In genomic region chr15:44550256-44550655, GRCh38 we compare ENCODE assay signal across 8 cellular contexts. TPM values are rescaled to one million over a fixed set of nuclear protein-coding genes. Genes with fewer than 3 reads are reported as not detected.
DNase-seq lines count a peak whose midpoint lies in the region; ATAC-seq and TF ChIP-seq lines count a peak whose summit lies in the region.

No MANE protein-coding gene starts in this region.

- WGBS in thyroid gland, 2 donors = 35% methylated on average over 3 of the region's 3 CpGs

- H3K9me3 ChIP-seq in cardiac muscle cell (ENCODE audit: low read depth) (no peaks in the 10 kb centered on the region), thyroid gland (no peaks in the 10 kb centered on the region)

- H3K4me1 ChIP-seq in cardiac muscle cell (ENCODE audit: low read depth) = peaks cover 16% of the 10 kb centered on the region
- H3K4me1 ChIP-seq in thyroid gland = peaks cover 0 to 11% of the 10 kb centered on the region in 2 donors

- DNase-seq in cardiac muscle cell (ENCODE audit: low read depth in 1 of 2, low spot score in 1 of 2) = peak in 1 of 2 donors; percentile 58
- DNase-seq in left ventricle myocardium superior = no peak
- DNase-seq in fibroblast of villous mesenchyme (ENCODE audit: low read depth) = peak; percentile 41
- DNase-seq in thyroid gland = no peak
- no peak for DNase-seq in NCI-H1048 (lab: John Stamatoyannopoulos, UW)
- DNase-seq in stimulated activated CD4-positive, alpha-beta T cell treated with anti-CD3 and anti-CD28 coated beads, Interleukin-2, amount 100 ng/mL, for 48 hours = no peak

- H3K27me3 ChIP-seq in cardiac muscle cell = no peaks in the 10 kb centered on the region
- H3K27me3 ChIP-seq in thyroid gland = no peaks in the 10 kb centered on the region

- H3K36me3 ChIP-seq in cardiac muscle cell (peaks cover 11% of the 10 kb centered on the region), thyroid gland (peaks cover 26 to 29% of the 10 kb centered on the region in 2 donors)

- ATAC-seq in left ventricle myocardium superior = no peak
- ATAC-seq in SK-N-SH treated with all-trans-retinoic acid at 6 μM for 48 hours = peak; percentile 66
- ATAC-seq in GM19035 (IDR thresholded peaks at IDR 0.05; ENCODE audit: unreplicated experiment) = no peak

- TF ChIP-seq CTCF in cardiac muscle cell (IDR thresholded peaks at IDR 0.05; ENCODE audit: low read depth, low read length) (peak; percentile 42), fibroblast of villous mesenchyme (IDR thresholded peaks at IDR 0.05; ENCODE audit: insufficient read depth, low read depth, low read length) (peak; percentile 45), thyroid gland (IDR thresholded peaks at IDR 0.05) (peak in 5 of 6 experiments; percentile 10 to 54 (median 31))

- H3K27ac ChIP-seq in cardiac muscle cell = no peak overlapping the region
- no peak overlapping the region for H3K27ac ChIP-seq in thyroid gland

- H3K4me3 ChIP-seq in cardiac muscle cell (no peak overlapping the region), fibroblast of villous mesenchyme (ENCODE audit: low read depth, low read length) (no peak overlapping the region), thyroid gland (replicated peaks in 1 of 3) (no peak overlapping the region)

- no peak for TF ChIP-seq POLR2A in thyroid gland (IDR thresholded peaks at IDR 0.05)

- intact Hi-C loops in left ventricle myocardium superior (cut with micrococcal nuclease) = no loop called here
- intact Hi-C loops in thyroid gland (cut with DNase I) = no loop called here

TF ChIP-seq in SK-N-SH treated with all-trans-retinoic acid at 6 μM for 48 hours, 23 proteins besides CTCF, POLR2A, EP300 and RAD21:
- TF ChIP-seq GLIS3 (CRISPR knock-in tag; IDR thresholded peaks at IDR 0.05) (no peak), CSDC2 (CRISPR knock-in tag; IDR thresholded peaks at IDR 0.05) (no peak), BACH2 (CRISPR knock-in tag; IDR thresholded peaks at IDR 0.05; ENCODE audit: borderline replicate concordance) (no peak)

RNA-seq across cellular contexts. Expression of gene EIF3J, which starts 13.3 kb away (rescaled TPM):
- total RNA-seq in cardiac muscle cell = 23.4 and 55.7 TPM in 2 replicates
- polyA plus RNA-seq in cardiac muscle cell = 29.7 and 31.6 TPM in 2 replicates
- 99.3 TPM for total RNA-seq in left ventricle myocardium superior
- total RNA-seq in fibroblast of villous mesenchyme = 39.3 and 52.2 TPM in 2 replicates
- total RNA-seq in thyroid gland = 10 to 100 TPM; 36.7 to 50.7 (median 39.3) TPM
